ENCODE assay signal across 18 cellular contexts in the genomic region with DNA sequence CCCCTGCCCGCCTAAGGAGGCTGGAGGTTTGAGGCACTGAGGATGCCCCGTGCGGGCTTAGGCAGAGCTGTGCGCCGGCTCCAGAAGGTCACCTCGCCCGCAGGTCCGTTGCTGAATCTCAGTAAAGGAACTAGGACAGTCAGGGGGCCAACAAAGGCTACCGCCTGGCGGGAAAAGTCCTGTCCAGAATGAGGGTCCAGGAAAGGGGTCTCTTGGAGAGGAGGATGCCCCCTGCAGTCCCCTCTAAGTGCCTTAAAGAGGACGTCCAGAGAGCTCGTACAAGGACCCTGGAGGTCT. TPM values are rescaled to one million over a fixed set of nuclear protein-coding genes. Genes with fewer than 3 reads are reported as not detected.
DNase-seq lines count a peak whose midpoint lies in the region; TF ChIP-seq lines count a peak whose summit lies in the region.
"Had no signal": no experiment of that assay in that cellular context is flagged by ENCODE, and none has a peak within 500 bp of the region (broad histone marks: within the 10 kb centered on the region; RNA-seq: fewer than 3 reads in every experiment).

No MANE protein-coding gene starts in this region.

- no peaks in the 10 kb centered on the region for H3K4me1 ChIP-seq in ACC112 (ENCODE audit: control insufficient read depth, insufficient read depth, low read length, unreplicated experiment)
- peaks cover 39% of the 10 kb centered on the region for H3K4me1 ChIP-seq in HUES6 (ENCODE audit: control insufficient read depth, insufficient read depth, low read length)
- peaks cover 4 to 16% (median 14%) of the 10 kb centered on the region in 4 donors for H3K4me1 ChIP-seq in esophagus muscularis mucosa

- no peaks in the 10 kb centered on the region for H3K9me3 Mint-ChIP-seq in nephron progenitor cell
- H3K9me3 Mint-ChIP-seq: activated B cell treated with CpG ODN at 0.5 μM for 24 hours; stimulated activated naive CD8-positive, alpha-beta T cell treated with anti-CD3 and anti-CD28 coated beads, Interleukin-15, amount 100 ng/mL, for 72 hours had no signal

- H3K27ac ChIP-seq in ACC112 (ENCODE audit: low read depth, low read length) (no peak overlapping the region), HUES6 (ENCODE audit: low read depth, low read length) (no peak overlapping the region), esophagus muscularis mucosa (replicated peaks in 1 of 4) (no peak overlapping the region)
- H3K27ac ChIP-seq: brain microvascular endothelial cell, gastrocnemius medialis, KMS-11, ovary had no signal

- DNase-seq in esophagus muscularis mucosa (ENCODE audit: extremely low spot score) (no peak), nephron progenitor cell (no peak), UCSD-AML1 (lab: John Stamatoyannopoulos, UW; ENCODE audit: unreplicated experiment) (no peak), SW480 (ENCODE audit: low spot score) (no peak), inferior parietal cortex (ENCODE audit: extremely low spot score) (no peak)
- DNase-seq in stimulated activated CD4-positive, alpha-beta T cell treated with anti-CD3 and anti-CD28 coated beads, Interleukin-15, amount 100 ng/mL, for 24 hours = no peak
- DNase-seq: activated B cell treated with CpG ODN at 0.5 μM for 24 hours; activated CD8-positive, alpha-beta memory T cell treated with anti-CD3 and anti-CD28 coated beads, Interleukin-2, amount 10 ng/mL, durations not matched to agents 7 days and 5 days; activated naive CD4-positive, alpha-beta T cell; gastrocnemius medialis; NCI-H1436 treated with DMSO at 0.1 percent for 48 hours had no signal

- peaks cover 95% of the 10 kb centered on the region for H3K27me3 Mint-ChIP-seq in nephron progenitor cell (ENCODE audit: low read depth, poor library complexity)

- TF ChIP-seq EP300 in esophagus muscularis mucosa (IDR thresholded peaks at IDR 0.05) = no peak

- no peak overlapping the region for H3K9ac ChIP-seq in HUES6 (ENCODE audit: low read length)
- H3K9ac ChIP-seq: KMS-11 had no signal

- peaks cover 93% of the 10 kb centered on the region for H3K27me3 ChIP-seq in ACC112 (ENCODE audit: insufficient read depth, low read length)
- peaks cover 70% of the 10 kb centered on the region for H3K27me3 ChIP-seq in HUES6 (ENCODE audit: control insufficient read depth, insufficient read depth, low read length)
- H3K27me3 ChIP-seq in esophagus muscularis mucosa = peaks cover 0 to 87% (median 49%) of the 10 kb centered on the region in 4 donors
- H3K27me3 ChIP-seq: ovary had no signal

- no peak overlapping the region for H2AFZ ChIP-seq in ACC112 (ENCODE audit: low read length, unreplicated experiment)

- H3K79me2 ChIP-seq in ACC112 (ENCODE audit: control insufficient read depth, insufficient read depth, low read length, unreplicated experiment) = no peaks in the 10 kb centered on the region

- no peaks in the 10 kb centered on the region for H3K9me3 ChIP-seq in HUES6 (ENCODE audit: control insufficient read depth, insufficient read depth, low read depth, low read length)
- no peaks in the 10 kb centered on the region for H3K9me3 ChIP-seq in esophagus muscularis mucosa
- H3K9me3 ChIP-seq: gastrocnemius medialis, ovary had no signal

- peaks cover 51% of the 10 kb centered on the region for H3K4me1 Mint-ChIP-seq in nephron progenitor cell
- H3K4me1 Mint-ChIP-seq: activated B cell treated with CpG ODN at 0.5 μM for 24 hours had no signal

- H3K4me3 ChIP-seq in ACC112 (ENCODE audit: low read depth, low read length) (peak overlapping the region; percentile 56; the same call in 1 of the 2 replicates), HUES6 (ENCODE audit: low read depth, low read length) (peak overlapping the region; percentile 63), esophagus muscularis mucosa (peak overlapping the region in 3 of 4 donors; percentile 31 to 42 (median 40))

- H3K27ac Mint-ChIP-seq in nephron progenitor cell = no peak overlapping the region
- H3K27ac Mint-ChIP-seq: activated B cell treated with CpG ODN at 0.5 μM for 24 hours; activated CD8-positive, alpha-beta memory T cell treated with anti-CD3 and anti-CD28 coated beads, Interleukin-2, amount 10 ng/mL, durations not matched to agents 7 days and 5 days; stimulated activated naive CD8-positive, alpha-beta T cell treated with anti-CD3 and anti-CD28 coated beads, Interleukin-15, amount 100 ng/mL, for 72 hours had no signal

- no peaks in the 10 kb centered on the region for H3K36me3 Mint-ChIP-seq in nephron progenitor cell (ENCODE audit: low read depth)
- H3K36me3 Mint-ChIP-seq: activated CD8-positive, alpha-beta memory T cell treated with anti-CD3 and anti-CD28 coated beads, Interleukin-2, amount 10 ng/mL, durations not matched to agents 7 days and 5 days had no signal

- intact Hi-C loops in esophagus muscularis mucosa (cut with DNase I) = no loop called here

- peak overlapping the region; percentile 69 for H3K4me3 Mint-ChIP-seq in nephron progenitor cell
- H3K4me3 Mint-ChIP-seq: activated B cell treated with CpG ODN at 0.5 μM for 24 hours; activated CD8-positive, alpha-beta memory T cell treated with anti-CD3 and anti-CD28 coated beads, Interleukin-2, amount 10 ng/mL, durations not matched to agents 7 days and 5 days had no signal

- TF ChIP-seq POLR2A in esophagus muscularis mucosa (IDR thresholded peaks at IDR 0.05; ENCODE audit: low read depth) = no peak

- no peak for TF ChIP-seq CTCF in esophagus muscularis mucosa (IDR thresholded peaks at IDR 0.05)
- TF ChIP-seq CTCF in nephron progenitor cell (IDR thresholded peaks at IDR 0.05) = no peak

- H3K36me3 ChIP-seq in ACC112 (ENCODE audit: insufficient read depth, low read length) (no peaks in the 10 kb centered on the region), HUES6 (ENCODE audit: control insufficient read depth, insufficient read depth, low read length) (no peaks in the 10 kb centered on the region), esophagus muscularis mucosa (no peaks in the 10 kb centered on the region)
- H3K36me3 ChIP-seq: brain microvascular endothelial cell, gastrocnemius medialis, ovary had no signal

- WGBS in esophagus muscularis mucosa = 7% methylated on average over 8 of the region's 12 CpGs

RNA-seq across cellular contexts. Expression of gene PVALB, which starts 0.5 kb away (rescaled TPM):
- total RNA-seq in esophagus muscularis mucosa = not detected
- total RNA-seq: activated B cell treated with CpG ODN at 0.5 μM for 24 hours; activated CD8-positive, alpha-beta memory T cell treated with anti-CD3 and anti-CD28 coated beads, Interleukin-2, amount 10 ng/mL, durations not matched to agents 7 days and 5 days; NCI-H460 had no signal

RNA-seq across cellular contexts. Expression of gene IFT27, which starts 40.4 kb away (rescaled TPM):
- 10 to 100 TPM; 15.2 to 24.1 (median 17.0) TPM for total RNA-seq in esophagus muscularis mucosa

RNA-seq across cellular contexts. Expression of gene NCF4, which starts 44.5 kb away (rescaled TPM):
- 10 to 100 TPM in 3 of 4 donors, 1 to 10 TPM in 1; 8.4 to 26.0 (median 14.2) TPM for total RNA-seq in esophagus muscularis mucosa
- total RNA-seq: NCI-H460 had no signal
